10 cellular contexts compared by ENCODE assay signal in genomic region chr9:112032009-112032408, GRCh38.
DNase-seq lines count a peak whose midpoint lies in the region; ATAC-seq, FAIRE-seq and TF ChIP-seq lines count a peak whose summit lies in the region.
"Had no signal": no experiment of that assay in that cellular context is flagged by ENCODE, and none has a peak within 500 bp of the region (broad histone marks: within the 10 kb centered on the region; RNA-seq: fewer than 3 reads in every experiment).

No MANE protein-coding gene starts in this region.

- H3K4me3 Mint-ChIP-seq in natural killer cell treated with Interleukin-12 subunit alpha and Interleukin-12 subunit beta and Interleukin-15 and Interleukin-18, amount 100 ng/mL, for 72 hours: peak overlapping the region; percentile 43
- H3K4me3 Mint-ChIP-seq in natural killer cell: no peak overlapping the region

- no peak overlapping the region for H3K4me3 ChIP-seq in MG63
- no peak overlapping the region for H3K4me3 ChIP-seq in PC-3 (ENCODE audit: low read length)
- H3K4me3 ChIP-seq: lower lobe of right lung had no signal

- H3K4me2 ChIP-seq in PC-3 (ENCODE audit: low read length): no peak overlapping the region

- no peak overlapping the region for H3K27ac ChIP-seq in PC-3 (ENCODE audit: low read length)
- H3K27ac ChIP-seq: HL-60, lower lobe of right lung had no signal

- POLR2A ChIA-PET in PC-3 (lab: Charles Lee; ENCODE audit: unreplicated experiment): no interaction called here

- no TSS peak for BruUV-seq in PC-3 (replicated peaks; lab: Mats Ljungman, UMichigan)

- no peak for FAIRE-seq in RCC 7860 (lab: Jason Lieb, UNC)

- no peak overlapping the region for H3K9ac ChIP-seq in PC-3 (ENCODE audit: low read length)

- no peaks in the 10 kb centered on the region for H4K20me1 ChIP-seq in PC-3 (ENCODE audit: low read length)

- H3K4me1 Mint-ChIP-seq in natural killer cell treated with Interleukin-12 subunit alpha and Interleukin-12 subunit beta and Interleukin-15 and Interleukin-18, amount 100 ng/mL, for 72 hours (ENCODE audit: low read depth in 2 of 2): peaks cover 48 to 61% of the 10 kb centered on the region in 2 donors
- peaks cover 32 to 41% of the 10 kb centered on the region in 2 donors for H3K4me1 Mint-ChIP-seq in natural killer cell

- peaks cover 38% of the 10 kb centered on the region for H3K4me1 ChIP-seq in PC-3 (ENCODE audit: insufficient read depth, low read length)

- no peak overlapping the region for H2AFZ ChIP-seq in PC-3 (ENCODE audit: low read length)

- no peaks in the 10 kb centered on the region for H3K79me2 ChIP-seq in PC-3 (ENCODE audit: low read length)

- DNase-seq in natural killer cell treated with Interleukin-12 subunit alpha and Interleukin-12 subunit beta and Interleukin-15 and Interleukin-18, amount 100 ng/mL, for 72 hours (ENCODE audit: low spot score): no peak
- DNase-seq in natural killer cell (no peak), NAMALWA (ENCODE audit: low spot score) (peak; percentile 26), MG63 (no peak), RCC 7860 (ENCODE audit: low spot score) (no peak), NOMO-1 treated with dmso at 0.1 percent for 144 hours (lab: John Stamatoyannopoulos, UW; ENCODE audit: unreplicated experiment) (no peak), PC-3 (no peak)
- DNase-seq: lower lobe of right lung had no signal

- H3K27me3 ChIP-seq in MG63 (no peaks in the 10 kb centered on the region), PC-3 (ENCODE audit: low read length) (no peaks in the 10 kb centered on the region)

- TF ChIP-seq CTCF in natural killer cell (IDR thresholded peaks at IDR 0.05): no peak
- no peak for TF ChIP-seq CTCF in PC-3 (conservative IDR thresholded peaks at IDR 0.05; ENCODE audit: low read depth, low read length)

- ATAC-seq in natural killer cell treated with Interleukin-12 subunit alpha and Interleukin-12 subunit beta and Interleukin-15 and Interleukin-18, amount 100 ng/mL, for 72 hours: no peak
- ATAC-seq in natural killer cell (no peak), HG02642 (IDR thresholded peaks at IDR 0.05; ENCODE audit: poor library complexity, unreplicated experiment) (peak; percentile 54), PC-3 (no peak)
- ATAC-seq: lower lobe of right lung had no signal

- intact Hi-C loops in natural killer cell (cut with micrococcal nuclease): no loop called here
- intact Hi-C loops in PC-3 (cut with micrococcal nuclease): no loop called here

- H3K9me3 ChIP-seq in MG63 (no peaks in the 10 kb centered on the region), PC-3 (ENCODE audit: low read length) (no peaks in the 10 kb centered on the region)
- H3K9me3 ChIP-seq: lower lobe of right lung had no signal

- peaks cover 3% of the 10 kb centered on the region for H3F3A ChIP-seq in PC-3 (ENCODE audit: low read length, unreplicated experiment)

- no peak overlapping the region for H3K27ac Mint-ChIP-seq in natural killer cell treated with Interleukin-12 subunit alpha and Interleukin-12 subunit beta and Interleukin-15 and Interleukin-18, amount 100 ng/mL, for 72 hours
- no peak overlapping the region for H3K27ac Mint-ChIP-seq in natural killer cell

- H3K9me2 ChIP-seq in PC-3 (replicated peaks; ENCODE audit: low read length): no peaks in the 10 kb centered on the region

- peaks cover 7% of the 10 kb centered on the region for H3K36me3 Mint-ChIP-seq in natural killer cell treated with Interleukin-12 subunit alpha and Interleukin-12 subunit beta and Interleukin-15 and Interleukin-18, amount 100 ng/mL, for 72 hours
- H3K36me3 Mint-ChIP-seq in natural killer cell: peaks cover 10% of the 10 kb centered on the region

- H3K27me3 Mint-ChIP-seq in natural killer cell treated with Interleukin-12 subunit alpha and Interleukin-12 subunit beta and Interleukin-15 and Interleukin-18, amount 100 ng/mL, for 72 hours: no peaks in the 10 kb centered on the region
- no peaks in the 10 kb centered on the region for H3K27me3 Mint-ChIP-seq in natural killer cell (ENCODE audit: low read depth in 2 of 2)

- no peaks in the 10 kb centered on the region for H3K9me3 Mint-ChIP-seq in natural killer cell treated with Interleukin-12 subunit alpha and Interleukin-12 subunit beta and Interleukin-15 and Interleukin-18, amount 100 ng/mL, for 72 hours
- H3K9me3 Mint-ChIP-seq in natural killer cell: no peaks in the 10 kb centered on the region

- CTCF ChIA-PET in PC-3 (lab: Charles Lee): no interaction called here

- no peaks in the 10 kb centered on the region for H3K36me3 ChIP-seq in MG63
- no peaks in the 10 kb centered on the region for H3K36me3 ChIP-seq in PC-3 (ENCODE audit: low read depth, low read length)
- H3K36me3 ChIP-seq: lower lobe of right lung had no signal
